Comparison of ENCODE assay signal across 1 cellular context in the genomic region with DNA sequence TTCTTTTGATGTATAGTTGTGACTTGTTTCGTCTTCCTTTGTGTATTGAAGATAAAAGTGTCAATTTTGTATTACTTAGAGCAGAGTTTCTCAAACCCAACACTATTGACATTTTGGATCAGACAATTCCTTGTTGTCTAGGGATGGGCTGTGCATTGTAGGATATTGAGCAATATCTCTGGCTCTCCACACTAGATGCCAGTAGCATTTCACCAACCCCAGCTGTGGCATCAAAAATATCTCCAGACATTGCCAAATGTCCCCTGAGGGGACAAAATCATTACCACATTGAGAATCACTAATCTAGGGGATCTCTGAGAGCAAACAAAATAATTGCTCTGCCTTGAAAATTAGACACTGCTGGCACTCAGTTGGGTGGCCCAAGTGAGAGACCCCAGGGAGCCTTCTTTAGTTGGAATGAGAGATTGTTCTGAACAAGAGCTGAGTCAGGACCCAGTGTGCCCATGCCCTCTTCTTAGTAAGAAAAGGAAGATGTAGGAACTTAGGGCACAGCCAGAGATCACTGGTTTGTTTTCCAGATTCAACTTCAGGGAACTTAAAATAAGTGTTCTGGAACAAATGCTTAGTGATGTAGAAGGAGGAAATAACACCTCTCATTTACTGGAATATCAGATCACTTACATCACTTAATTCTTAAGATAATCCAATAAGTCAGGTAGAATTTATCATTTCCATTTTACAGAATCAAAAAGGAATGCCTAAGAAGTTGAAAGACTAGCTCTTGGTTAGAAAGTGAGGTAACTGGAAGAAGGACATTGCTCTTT.
TF ChIP-seq lines count a peak whose summit lies in the region.

No MANE protein-coding gene starts in this region.

TF ChIP-seq in WTC11, 78 proteins besides CTCF, POLR2A, EP300 and RAD21 (continued from another document):
- TF ChIP-seq, protein P1, sequence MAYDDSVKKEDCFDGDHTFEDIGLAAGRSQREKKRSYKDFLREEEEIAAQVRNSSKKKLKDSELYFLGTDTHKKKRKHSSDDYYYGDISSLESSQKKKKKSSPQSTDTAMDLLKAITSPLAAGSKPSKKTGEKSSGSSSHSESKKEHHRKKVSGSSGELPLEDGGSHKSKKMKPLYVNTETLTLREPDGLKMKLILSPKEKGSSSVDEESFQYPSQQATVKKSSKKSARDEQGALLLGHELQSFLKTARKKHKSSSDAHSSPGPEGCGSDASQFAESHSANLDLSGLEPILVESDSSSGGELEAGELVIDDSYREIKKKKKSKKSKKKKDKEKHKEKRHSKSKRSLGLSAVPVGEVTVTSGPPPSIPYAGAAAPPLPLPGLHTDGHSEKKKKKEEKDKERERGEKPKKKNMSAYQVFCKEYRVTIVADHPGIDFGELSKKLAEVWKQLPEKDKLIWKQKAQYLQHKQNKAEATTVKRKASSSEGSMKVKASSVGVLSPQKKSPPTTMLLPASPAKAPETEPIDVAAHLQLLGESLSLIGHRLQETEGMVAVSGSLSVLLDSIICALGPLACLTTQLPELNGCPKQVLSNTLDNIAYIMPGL (CRISPR knock-in tag; IDR thresholded peaks at IDR 0.05) = no peak
